9 cellular contexts compared by ENCODE assay signal in genomic region chr7:158814637-158815036, GRCh38. TPM values are rescaled to one million over a fixed set of nuclear protein-coding genes. Genes with fewer than 3 reads are reported as not detected.
DNase-seq lines count a peak whose midpoint lies in the region; ATAC-seq lines count a peak whose summit lies in the region.
"Had no signal": no experiment of that assay in that cellular context is flagged by ENCODE, and none has a peak within 500 bp of the region (broad histone marks: within the 10 kb centered on the region; RNA-seq: fewer than 3 reads in every experiment).

No MANE protein-coding gene starts in this region.

- H3K27me3 Mint-ChIP-seq in activated T-helper 2 cell treated with anti-CD3 and anti-CD28 coated beads, Interferon-gamma antibody, Interleukin-2, Interleukin-4, amounts not matched to agents 10 μg/mL and 5 μg/mL and 100 μg/mL, durations not matched to agents 14 hours and 24 hours and 36 hours (ENCODE audit: low read depth) = no peaks in the 10 kb centered on the region

- H3K9me3 ChIP-seq in BLaER1 treated with 17β-estradiol and CSF1 and Interleukin-3, amounts not matched to agents 10 nM and 100 nM (replicated peaks in 1 of 11) = peaks cover 0 to 9% (median under 1%) of the 10 kb centered on the region in 11 experiments; a peak in 7 of 22 replicates
- H3K9me3 ChIP-seq in mucosa of rectum (ENCODE audit: control insufficient read depth in 2 of 2, low read length in 2 of 2) = no peaks in the 10 kb centered on the region

- no peaks in the 10 kb centered on the region for H3K9me3 Mint-ChIP-seq in activated T-helper 2 cell treated with anti-CD3 and anti-CD28 coated beads, Interferon-gamma antibody, Interleukin-2, Interleukin-4, amounts not matched to agents 10 μg/mL and 5 μg/mL and 100 μg/mL, durations not matched to agents 14 hours and 24 hours and 36 hours

- peaks cover 0 to 16% (median 11%) of the 10 kb centered on the region in 11 experiments; a peak in 19 of 22 replicates for H3K36me3 ChIP-seq in BLaER1 treated with 17β-estradiol and CSF1 and Interleukin-3, amounts not matched to agents 10 nM and 100 nM
- H3K36me3 ChIP-seq in mucosa of rectum (ENCODE audit: control insufficient read depth in 2 of 2, insufficient read depth in 2 of 2, low read length in 2 of 2) = no peaks in the 10 kb centered on the region

- peaks cover 0 to 82% (median 17%) of the 10 kb centered on the region in 11 experiments; a peak in 13 of 22 replicates for H4K20me1 ChIP-seq in BLaER1 treated with 17β-estradiol and CSF1 and Interleukin-3, amounts not matched to agents 10 nM and 100 nM

- H3K27ac ChIP-seq in BLaER1 treated with 17β-estradiol and CSF1 and Interleukin-3, amounts not matched to agents 10 nM and 100 nM = peak overlapping the region; percentile 42 to 99 (median 87)
- H3K27ac ChIP-seq in mucosa of rectum (ENCODE audit: low read depth in 2 of 2, low read length in 2 of 2) = peak overlapping the region; percentile 22 to 45

- peak overlapping the region; percentile 56 to 84 (median 75) for H3K9ac ChIP-seq in BLaER1 treated with 17β-estradiol and CSF1 and Interleukin-3, amounts not matched to agents 10 nM and 100 nM
- H3K9ac ChIP-seq in mucosa of rectum (ENCODE audit: low read depth in 1 of 2, low read length in 2 of 2) = no peak overlapping the region

- intact Hi-C loops in activated T-helper 2 cell treated with anti-CD3 and anti-CD28 coated beads, Interferon-gamma antibody, Interleukin-2, Interleukin-4, amounts not matched to agents 10 μg/mL and 5 μg/mL and 100 μg/mL, durations not matched to agents 14 hours and 24 hours and 36 hours (cut with micrococcal nuclease) = loop anchor here (5.0 kb wide), 1 partner anchor 163 kb away; no protein-coding TSS in a partner anchor

- H3K4me2 ChIP-seq in BLaER1 treated with 17β-estradiol and CSF1 and Interleukin-3, amounts not matched to agents 10 nM and 100 nM = peak overlapping the region; percentile 86 to 98 (median 93)

- peaks cover 94% of the 10 kb centered on the region for H3K4me1 Mint-ChIP-seq in activated T-helper 2 cell treated with anti-CD3 and anti-CD28 coated beads, Interferon-gamma antibody, Interleukin-2, Interleukin-4, amounts not matched to agents 10 μg/mL and 5 μg/mL and 100 μg/mL, durations not matched to agents 14 hours and 24 hours and 36 hours (ENCODE audit: low read depth)

- peak; percentile 38 for ATAC-seq in HG02840 (IDR thresholded peaks at IDR 0.05; ENCODE audit: low FRiP score, unreplicated experiment)

- H3K27ac Mint-ChIP-seq in activated T-helper 2 cell treated with anti-CD3 and anti-CD28 coated beads, Interferon-gamma antibody, Interleukin-2, Interleukin-4, amounts not matched to agents 10 μg/mL and 5 μg/mL and 100 μg/mL, durations not matched to agents 14 hours and 24 hours and 36 hours = peak overlapping the region; percentile 83

- peaks cover 44% of the 10 kb centered on the region for H3K36me3 Mint-ChIP-seq in activated T-helper 2 cell treated with anti-CD3 and anti-CD28 coated beads, Interferon-gamma antibody, Interleukin-2, Interleukin-4, amounts not matched to agents 10 μg/mL and 5 μg/mL and 100 μg/mL, durations not matched to agents 14 hours and 24 hours and 36 hours (ENCODE audit: low read depth)

- peak; percentile 33 for DNase-seq in activated T-helper 2 cell treated with anti-CD3 and anti-CD28 coated beads, Interferon-gamma antibody, Interleukin-2, Interleukin-4, amounts not matched to agents 10 μg/mL and 5 μg/mL and 100 μg/mL, durations not matched to agents 14 hours and 24 hours and 36 hours (ENCODE audit: low spot score)
- no peak for DNase-seq in NCI-H748 (lab: John Stamatoyannopoulos, UW; ENCODE audit: unreplicated experiment)
- no peak for DNase-seq in dedifferentiated amniotic fluid mesenchymal stem cell (ENCODE audit: extremely low spot score)
- no peak for DNase-seq in HPDE6-E6E7 (ENCODE audit: extremely low spot score)
- no peak for DNase-seq in COR-L47 (lab: John Stamatoyannopoulos, UW)
- DNase-seq: GDM1 had no signal

- H3K4me1 ChIP-seq in BLaER1 treated with 17β-estradiol and CSF1 and Interleukin-3, amounts not matched to agents 10 nM and 100 nM = peaks cover 82 to 96% (median 93%) of the 10 kb centered on the region in 10 experiments
- peaks cover 46 to 50% of the 10 kb centered on the region in 2 donors for H3K4me1 ChIP-seq in mucosa of rectum (ENCODE audit: control insufficient read depth in 2 of 2, insufficient read depth in 2 of 2, low read length in 2 of 2)

- H3K27me3 ChIP-seq in BLaER1 treated with 17β-estradiol and CSF1 and Interleukin-3, amounts not matched to agents 10 nM and 100 nM = no peaks in the 10 kb centered on the region
- no peaks in the 10 kb centered on the region for H3K27me3 ChIP-seq in mucosa of rectum (ENCODE audit: control insufficient read depth in 2 of 2, insufficient read depth in 2 of 2, low read length in 2 of 2)

- H3K4me3 ChIP-seq in BLaER1 treated with 17β-estradiol and CSF1 and Interleukin-3, amounts not matched to agents 10 nM and 100 nM = peak overlapping the region; percentile 39 to 62 (median 55); a peak in 19 of 20 replicates
- no peak overlapping the region for H3K4me3 ChIP-seq in mucosa of rectum (ENCODE audit: low read length in 2 of 2)

- H3K4me3 Mint-ChIP-seq in activated T-helper 2 cell treated with anti-CD3 and anti-CD28 coated beads, Interferon-gamma antibody, Interleukin-2, Interleukin-4, amounts not matched to agents 10 μg/mL and 5 μg/mL and 100 μg/mL, durations not matched to agents 14 hours and 24 hours and 36 hours (ENCODE audit: low read depth) = peak overlapping the region; percentile 24

RNA-seq across cellular contexts. Expression of gene ESYT2, which starts 14.7 kb away (rescaled TPM):
- total RNA-seq in activated T-helper 2 cell treated with anti-CD3 and anti-CD28 coated beads, Interferon-gamma antibody, Interleukin-2, Interleukin-4, amounts not matched to agents 10 μg/mL and 5 μg/mL and 100 μg/mL, durations not matched to agents 14 hours and 24 hours and 36 hours = 62.4 and 64.2 TPM in 2 replicates

RNA-seq across cellular contexts. Expression of gene DYNC2I1, which starts 41.7 kb away (rescaled TPM):
- 13.6 and 14.9 TPM in 2 replicates for total RNA-seq in activated T-helper 2 cell treated with anti-CD3 and anti-CD28 coated beads, Interferon-gamma antibody, Interleukin-2, Interleukin-4, amounts not matched to agents 10 μg/mL and 5 μg/mL and 100 μg/mL, durations not matched to agents 14 hours and 24 hours and 36 hours

Comparison
In these comparisons a context has a peak if more than half of its experiments do, and no peak if none do; other contexts are left out.
1. H3K4me3 ChIP-seq: peak in BLaER1 treated with 17β-estradiol and CSF1 and Interleukin-3, amounts not matched to agents 10 nM and 100 nM (10 of 10); none in mucosa of rectum (0 of 2).
2. H3K9ac ChIP-seq: peak in BLaER1 treated with 17β-estradiol and CSF1 and Interleukin-3, amounts not matched to agents 10 nM and 100 nM (11 of 11); none in mucosa of rectum (0 of 2).